8 cellular contexts compared by ENCODE assay signal in genomic region chr17:74922694-74923537, GRCh38. TPM values are rescaled to one million over a fixed set of nuclear protein-coding genes. Genes with fewer than 3 reads are reported as not detected.
A peak's percentile ranks its signal among the peaks of the same experiment; 100 is the strongest.
DNase-seq lines count a peak whose midpoint lies in the region; TF ChIP-seq lines count a peak whose summit lies in the region.

Gene USH1G (minus strand): TSS chr17:74923255. CDS start chr17:74923073, 182 bp downstream.

- H3K9ac ChIP-seq in HUES48 (ENCODE audit: low read depth, low read length) = no peak within 1 kb of the TSS

- no peak within 1 kb of the TSS for H3K27ac ChIP-seq in AG04450 (ENCODE audit: low read depth, low read length)
- no peak within 1 kb of the TSS for H3K27ac ChIP-seq in HUES48 (ENCODE audit: low read depth, low read length)

- H3K9me3 ChIP-seq in AG04450 (ENCODE audit: control insufficient read depth, insufficient read depth, low read length) = no peaks in the 10 kb centered on the region; the same call in 1 of the 2 replicates
- no peaks in the 10 kb centered on the region for H3K9me3 ChIP-seq in HUES48 (ENCODE audit: control insufficient read depth, insufficient read depth, low read length)

- H3K4me1 ChIP-seq in HUES48 (ENCODE audit: control insufficient read depth, insufficient read depth, low read length) = peaks cover 6% of the 10 kb centered on the region; the same call in 1 of the 2 replicates

- CTCF ChIA-PET in AG04450 (lab: Charles Lee) = interaction anchor here (0.6 to 3.9 kb wide), 5 partner anchors 10 to 132 kb away, joined by 3 to 40 read pairs (median 3); no protein-coding TSS in a partner anchor

- peak within 1 kb of the TSS; percentile 36; the same call in 1 of the 2 replicates for H3K4me3 ChIP-seq in AG04450 (ENCODE audit: low read depth, low read length)
- H3K4me3 ChIP-seq in HUES48 (ENCODE audit: low read depth, low read length) = peak within 1 kb of the TSS; percentile 59
- peak within 1 kb of the TSS; percentile 13 for H3K4me3 ChIP-seq in lower leg skin (ENCODE audit: low read depth, poor library complexity, severe bottlenecking)

- TF ChIP-seq CTCF in AG04450 (IDR thresholded peaks at IDR 0.05; ENCODE audit: low read depth, low read length) (no peak), lower leg skin (IDR thresholded peaks at IDR 0.05) (no peak)

- in situ Hi-C loops in T47D (cut with HindIII; ENCODE audit: low pct_unique_long_range_greater_than_20kb, low sequenced_read_pairs) = no loop called here

- DNase-seq in AG04450 (ENCODE audit: low read depth, low spot score) (no peak), T47D (ENCODE audit: low read depth in 1 of 2, low spot score in 1 of 2) (peak; percentile 64 to 90), lower leg skin (ENCODE audit: low spot score in 2 of 2) (no peak), NCI-H2107 (lab: John Stamatoyannopoulos, UW) (no peak), NCI-H774 (lab: John Stamatoyannopoulos, UW) (no peak), medulla oblongata (ENCODE audit: extremely low spot score) (no peak), hippocampal formation (lab: John Stamatoyannopoulos, UW) (no peak)

- peaks cover 69% of the 10 kb centered on the region for H3K27me3 ChIP-seq in AG04450 (ENCODE audit: control insufficient read depth, insufficient read depth, low read length)
- H3K27me3 ChIP-seq in HUES48 (ENCODE audit: control insufficient read depth, insufficient read depth, low read length) = peaks cover 67% of the 10 kb centered on the region

- no peak for TF ChIP-seq POLR2A in lower leg skin (IDR thresholded peaks at IDR 0.05)

- 4 to 6% methylated on average over 24 of the region's 57 CpGs for WGBS in lower leg skin, 2 donors

- POLR2A ChIA-PET in AG04450 (lab: Yijun Ruan, JAX) = no interaction called here

- intact Hi-C loops in lower leg skin (cut with DNase I; ENCODE audit: low total_unique reads) = loop anchor here (2.0 kb wide), 1 partner anchor 36 kb away; no protein-coding TSS in a partner anchor

- no peaks in the 10 kb centered on the region for H3K36me3 ChIP-seq in HUES48 (ENCODE audit: control insufficient read depth, insufficient read depth, low read length)

RNA-seq across cellular contexts. Expression of gene USH1G, which starts in this region (rescaled TPM):
- polyA plus RNA-seq in AG04450 (2011; rRNA removed) = not detected in 2 replicates
- polyA minus RNA-seq in AG04450 (2011; rRNA and poly(A)+ RNA removed) = not detected in 2 replicates
- total RNA-seq in lower leg skin = 1 to 10 TPM in 3 of 4 donors, under 1 TPM in 1; 0.67 to 2.6 (median 2.1) TPM

Comparison
In these comparisons a context has a peak if more than half of its experiments do, and no peak if none do; other contexts are left out.
1. DNase-seq: peak in T47D (2 of 2); none in AG04450 (single experiment), lower leg skin (0 of 2), NCI-H2107 (single experiment), NCI-H774 (single experiment), medulla oblongata (single experiment) and hippocampal formation (0 of 2).
2. Peak in every context shown above with its lines, with median percentiles within 50 percentile points of each other: H3K4me3 ChIP-seq.